ENCODE assay signal across 8 cellular contexts in the genomic region with DNA sequence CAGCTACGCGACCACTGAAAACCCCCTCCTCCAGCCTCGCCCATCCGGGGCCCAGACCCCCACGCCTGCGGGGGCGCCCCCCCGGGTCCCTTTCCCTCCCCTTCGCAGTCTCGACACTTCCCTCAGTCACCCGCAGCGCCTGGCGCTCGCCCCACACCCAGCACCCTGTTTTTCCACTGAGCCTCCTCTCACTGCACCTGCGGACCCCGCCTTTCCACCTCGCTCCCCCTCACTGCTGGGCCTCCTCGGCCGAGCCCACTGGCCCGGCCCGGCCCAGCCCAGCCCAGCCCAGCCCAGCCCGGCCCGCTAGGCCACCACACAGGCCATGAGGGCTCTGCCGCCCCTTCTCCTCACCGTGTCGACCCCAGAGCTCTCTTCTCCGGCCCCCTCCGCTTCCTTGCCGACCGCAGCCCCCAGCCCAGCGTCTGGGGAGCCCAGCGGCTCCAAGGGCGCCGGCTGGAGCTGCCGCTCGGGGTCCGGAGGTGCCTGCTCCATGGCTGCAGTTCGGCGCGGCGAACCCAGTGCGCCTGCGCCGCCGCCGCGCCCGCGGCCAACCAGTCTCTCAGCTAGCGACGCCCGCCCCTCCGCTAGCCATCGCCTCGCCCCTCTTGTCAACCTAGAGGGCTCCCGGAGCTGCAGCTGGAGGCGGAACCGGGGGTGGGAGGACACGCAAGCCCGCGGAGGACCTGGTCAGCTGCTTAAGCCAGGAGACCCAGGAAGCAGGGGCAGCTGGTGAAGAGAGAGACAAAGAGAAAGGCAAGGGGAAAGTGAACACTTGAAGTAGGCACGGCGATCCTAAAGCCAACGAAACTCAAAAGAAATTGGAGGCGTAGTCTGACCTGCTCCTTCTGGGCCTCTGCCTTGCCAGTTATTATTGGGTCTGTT. TPM values are rescaled to one million over a fixed set of nuclear protein-coding genes. Genes with fewer than 3 reads are reported as not detected.
A peak's percentile ranks its signal among the peaks of the same experiment; 100 is the strongest.
DNase-seq lines count a peak whose midpoint lies in the region; ATAC-seq and TF ChIP-seq lines count a peak whose summit lies in the region.

A gene (minus strand): TSS at position 525 of the 885 bp plus-strand sequence. CDS start 30 bp downstream, at position 495.

- H3K9me3 Mint-ChIP-seq in activated CD4-positive, alpha-beta T cell treated with anti-CD3 and anti-CD28 coated beads, Interleukin-2, amount 10 ng/mL, durations not matched to agents 7 days and 5 days = no peaks in the 10 kb centered on the region

- H3K4me3 ChIP-seq in BLaER1 treated with 17β-estradiol and CSF1 and Interleukin-3, amounts not matched to agents 10 nM and 100 nM = peak within 1 kb of the TSS; percentile 85 to 97 (median 89)
- peak within 1 kb of the TSS; percentile 91 for H3K4me3 ChIP-seq in coronary artery

- CTCF ChIA-PET in activated CD4-positive, alpha-beta T cell treated with anti-CD3 and anti-CD28 coated beads, Interleukin-2, amount 10 ng/mL, durations not matched to agents 7 days and 5 days (lab: Charles Lee) = interaction anchor here (0.6 to 2.0 kb wide), 7 partner anchors 11 to 750 kb away, joined by 3 to 5 read pairs (median 4); no protein-coding TSS in a partner anchor

- H3K27me3 ChIP-seq in BLaER1 treated with 17β-estradiol and CSF1 and Interleukin-3, amounts not matched to agents 10 nM and 100 nM = no peaks in the 10 kb centered on the region

- peak within 1 kb of the TSS; percentile 92 for H3K4me3 Mint-ChIP-seq in activated CD4-positive, alpha-beta T cell treated with anti-CD3 and anti-CD28 coated beads, Interleukin-2, amount 10 ng/mL, durations not matched to agents 7 days and 5 days

- H3K27ac Mint-ChIP-seq in activated CD4-positive, alpha-beta T cell treated with anti-CD3 and anti-CD28 coated beads, Interleukin-2, amount 10 ng/mL, durations not matched to agents 7 days and 5 days = peak within 1 kb of the TSS; percentile 96

- no peaks in the 10 kb centered on the region for H3K9me3 ChIP-seq in BLaER1 treated with 17β-estradiol and CSF1 and Interleukin-3, amounts not matched to agents 10 nM and 100 nM (replicated peaks in 1 of 11)

- H3K4me1 ChIP-seq in BLaER1 treated with 17β-estradiol and CSF1 and Interleukin-3, amounts not matched to agents 10 nM and 100 nM = peaks cover 14 to 34% (median 22%) of the 10 kb centered on the region in 10 experiments

- H3K4me1 Mint-ChIP-seq in activated CD4-positive, alpha-beta T cell treated with anti-CD3 and anti-CD28 coated beads, Interleukin-2, amount 10 ng/mL, durations not matched to agents 7 days and 5 days = peaks cover 33% of the 10 kb centered on the region

- peak within 1 kb of the TSS; percentile 90 to 96 (median 93) for H3K9ac ChIP-seq in BLaER1 treated with 17β-estradiol and CSF1 and Interleukin-3, amounts not matched to agents 10 nM and 100 nM

- H3K27ac ChIP-seq in BLaER1 treated with 17β-estradiol and CSF1 and Interleukin-3, amounts not matched to agents 10 nM and 100 nM = peak within 1 kb of the TSS; percentile 79 to 89 (median 86)
- H3K27ac ChIP-seq in coronary artery = peak within 1 kb of the TSS; percentile 84 to 86

- peaks cover 19 to 35% (median 31%) of the 10 kb centered on the region in 11 experiments for H3K36me3 ChIP-seq in BLaER1 treated with 17β-estradiol and CSF1 and Interleukin-3, amounts not matched to agents 10 nM and 100 nM

- H3K27me3 Mint-ChIP-seq in activated CD4-positive, alpha-beta T cell treated with anti-CD3 and anti-CD28 coated beads, Interleukin-2, amount 10 ng/mL, durations not matched to agents 7 days and 5 days = no peaks in the 10 kb centered on the region

- peak within 1 kb of the TSS; percentile 77 to 95 (median 90) for H3K4me2 ChIP-seq in BLaER1 treated with 17β-estradiol and CSF1 and Interleukin-3, amounts not matched to agents 10 nM and 100 nM

- H3K36me3 Mint-ChIP-seq in activated CD4-positive, alpha-beta T cell treated with anti-CD3 and anti-CD28 coated beads, Interleukin-2, amount 10 ng/mL, durations not matched to agents 7 days and 5 days (ENCODE audit: low read depth) = peaks cover 15% of the 10 kb centered on the region

- DNase-seq in NCI-H526 treated with DMSO at 0.1 percent for 48 hours (lab: John Stamatoyannopoulos, UW) (peak; percentile 93), coronary artery (ENCODE audit: low spot score) (peak; percentile 95), left kidney (ENCODE audit: low read depth, low spot score) (peak; percentile 99)
- DNase-seq in activated CD4-positive, alpha-beta T cell treated with anti-CD3 and anti-CD28 coated beads, Interleukin-2, amount 10 ng/mL, durations not matched to agents 7 days and 5 days = peak; percentile 92
- peak; percentile 88 for DNase-seq in stimulated activated CD4-positive, alpha-beta T cell treated with anti-CD3 and anti-CD28 coated beads, Interleukin-1b, Interleukin-23, amount 100 ng/mL, for 48 hours

- H4K20me1 ChIP-seq in BLaER1 treated with 17β-estradiol and CSF1 and Interleukin-3, amounts not matched to agents 10 nM and 100 nM = peaks cover 10 to 45% (median 21%) of the 10 kb centered on the region in 11 experiments; a peak in 18 of 22 replicates

- ATAC-seq in GM19351 (IDR thresholded peaks at IDR 0.05; ENCODE audit: unreplicated experiment) (peak; percentile 86), HG03520 (IDR thresholded peaks at IDR 0.05; ENCODE audit: unreplicated experiment) (peak; percentile 81)

- POLR2A ChIA-PET in activated CD4-positive, alpha-beta T cell treated with anti-CD3 and anti-CD28 coated beads, Interleukin-2, amount 10 ng/mL, durations not matched to agents 7 days and 5 days (lab: Charles Lee) = interaction anchor here (0.6 to 1.1 kb wide), 2 partner anchors 42 to 177 kb away, joined by 3 read pairs; no protein-coding TSS in a partner anchor

- TF ChIP-seq CTCF in coronary artery (IDR thresholded peaks at IDR 0.05) = no peak

RNA-seq across cellular contexts. Expression of the gene that starts here (rescaled TPM):
- total RNA-seq in activated CD4-positive, alpha-beta T cell treated with anti-CD3 and anti-CD28 coated beads, Interleukin-2, amount 10 ng/mL, durations not matched to agents 7 days and 5 days = 10 to 100 TPM; 30.7 to 33.8 TPM

Comparison
In these comparisons a context has a peak if more than half of its experiments do, and no peak if none do; other contexts are left out.
1. Peak in every context shown above with its lines: DNase-seq, ATAC-seq, H3K4me3 ChIP-seq and H3K27ac ChIP-seq.